In genomic region chr7:26857170-26857533, GRCh38 we compare ENCODE assay signal across 10 cellular contexts. TPM values are rescaled to one million over a fixed set of nuclear protein-coding genes. Genes with fewer than 3 reads are reported as not detected.
DNase-seq lines count a peak whose midpoint lies in the region; ATAC-seq and TF ChIP-seq lines count a peak whose summit lies in the region.
"Had no signal": no experiment of that assay in that cellular context is flagged by ENCODE, and none has a peak within 500 bp of the region (broad histone marks: within the 10 kb centered on the region; RNA-seq: fewer than 3 reads in every experiment).

No MANE protein-coding gene starts in this region.

- no peak for TF ChIP-seq CTCF in heart right ventricle (IDR thresholded peaks at IDR 0.05)
- TF ChIP-seq CTCF in nephron (IDR thresholded peaks at IDR 0.05; ENCODE audit: unreplicated experiment in 3 of 3): no peak
- TF ChIP-seq CTCF in vagina (IDR thresholded peaks at IDR 0.05): no peak

- intact Hi-C loops in right cardiac atrium (cut with DNase I): no loop called here
- intact Hi-C loops in heart right ventricle (cut with DNase I): loop anchor here in 3 of 10 donors (10.0 kb wide), 2 partner anchors 298 to 308 kb away; partner anchors contain the start of genes HOXA9 (in 2 of the 3), HOXA3 (in 1 of the 3) and HOXA7 (in 1 of the 3)
- intact Hi-C loops in vagina (cut with DNase I): no loop called here
- intact Hi-C loops in left cardiac atrium (cut with DNase I): no loop called here

- DNase-seq in right cardiac atrium (no peak), heart right ventricle (no peak), vagina (ENCODE audit: extremely low spot score in 2 of 2) (no peak), left cardiac atrium (no peak)
- DNase-seq: activated CD8-positive, alpha-beta memory T cell treated with anti-CD3 and anti-CD28 coated beads for 24 hours had no signal

- H3K27ac ChIP-seq in right cardiac atrium (ENCODE audit: low read length) (no peak overlapping the region), heart right ventricle (no peak overlapping the region), esophagus (ENCODE audit: low read depth in 2 of 2, low read length in 1 of 2) (peak overlapping the region; percentile 77 to 80), vagina (peak overlapping the region; percentile 44)
- H3K27ac ChIP-seq: KMS-11 had no signal

- no peak for ATAC-seq in right cardiac atrium
- no peak for ATAC-seq in heart right ventricle
- ATAC-seq in HG03025 (IDR thresholded peaks at IDR 0.05; ENCODE audit: low FRiP score, unreplicated experiment): no peak
- ATAC-seq in GM21825 (IDR thresholded peaks at IDR 0.05; ENCODE audit: unreplicated experiment): no peak
- no peak for ATAC-seq in left cardiac atrium

- H3K4me1 ChIP-seq in right cardiac atrium (ENCODE audit: control insufficient read depth, insufficient read depth, low read length) (no peaks in the 10 kb centered on the region), heart right ventricle (peaks cover 0 to 26% (median 0%) of the 10 kb centered on the region in 9 donors), esophagus (ENCODE audit: control insufficient read depth in 2 of 2, insufficient read depth in 2 of 2, low read length in 1 of 2) (no peaks in the 10 kb centered on the region), vagina (no peaks in the 10 kb centered on the region)

- no peaks in the 10 kb centered on the region for H3K36me3 Mint-ChIP-seq in nephron (ENCODE audit: low read depth)

- no peaks in the 10 kb centered on the region for H3K36me3 ChIP-seq in heart right ventricle
- no peaks in the 10 kb centered on the region for H3K36me3 ChIP-seq in esophagus (ENCODE audit: control insufficient read depth in 2 of 2, insufficient read depth in 2 of 2, low read length in 1 of 2)
- no peaks in the 10 kb centered on the region for H3K36me3 ChIP-seq in vagina

- no peak for TF ChIP-seq POLR2A in vagina (IDR thresholded peaks at IDR 0.05)

- H3K4me3 ChIP-seq in right cardiac atrium (ENCODE audit: low read length): peak overlapping the region; percentile 9
- H3K4me3 ChIP-seq in heart right ventricle: peak overlapping the region in 1 of 10 donors; percentile 2
- peak overlapping the region; percentile 30 to 56 for H3K4me3 ChIP-seq in esophagus (ENCODE audit: low read depth in 1 of 2, low read length in 2 of 2)
- H3K4me3 ChIP-seq in vagina: no peak overlapping the region

- no peaks in the 10 kb centered on the region for H3K9me3 ChIP-seq in right cardiac atrium (ENCODE audit: control insufficient read depth, low read length)
- H3K9me3 ChIP-seq in heart right ventricle: no peaks in the 10 kb centered on the region
- H3K9me3 ChIP-seq in esophagus (ENCODE audit: control insufficient read depth in 2 of 2, insufficient read depth in 1 of 2, low read depth in 1 of 2, low read length in 1 of 2): no peaks in the 10 kb centered on the region
- H3K9me3 ChIP-seq in vagina: no peaks in the 10 kb centered on the region

- WGBS in right cardiac atrium: 25% methylated on average over 9 of the region's 9 CpGs
- 19 to 25% methylated on average over 9 of the region's 9 CpGs for WGBS in heart right ventricle, 2 donors
- WGBS in esophagus, 2 donors: 22 to 36% methylated on average over 9 of the region's 9 CpGs

- peak overlapping the region; percentile 82 to 83 (median 83) for H3K4me3 Mint-ChIP-seq in nephron

- H3K27me3 Mint-ChIP-seq in nephron (ENCODE audit: low read depth): peaks cover 59% of the 10 kb centered on the region

- peak overlapping the region; percentile 88 to 95 (median 95) for H3K27ac Mint-ChIP-seq in nephron

- H3K9me3 Mint-ChIP-seq in nephron: no peaks in the 10 kb centered on the region

- H3K4me1 Mint-ChIP-seq in nephron: peaks cover 32% of the 10 kb centered on the region

- H3K27me3 ChIP-seq in right cardiac atrium (ENCODE audit: control insufficient read depth, insufficient read depth): no peaks in the 10 kb centered on the region
- peaks cover 0 to 99% (median 74%) of the 10 kb centered on the region in 7 donors for H3K27me3 ChIP-seq in heart right ventricle
- no peaks in the 10 kb centered on the region for H3K27me3 ChIP-seq in esophagus (ENCODE audit: control insufficient read depth in 1 of 2, insufficient read depth in 2 of 2, low read length in 2 of 2)
- H3K27me3 ChIP-seq in vagina: no peaks in the 10 kb centered on the region

RNA-seq across cellular contexts. Expression of gene SKAP2, which starts 7.2 kb away (rescaled TPM):
- 10 to 100 TPM in 3 of 4 donors, 1 to 10 TPM in 1; 9.2 to 13.9 (median 11.8) TPM for total RNA-seq in right cardiac atrium
- polyA plus RNA-seq in right cardiac atrium: 5.5 TPM
- total RNA-seq in heart right ventricle: 10 to 100 TPM in 1 of 10 donors, 1 to 10 TPM in 9; 2.3 to 12.3 (median 5.6) TPM
- 1 to 10 TPM; 1.9 to 2.2 TPM for polyA plus RNA-seq in heart right ventricle
- polyA plus RNA-seq in esophagus: 1 to 10 TPM; 6.4 to 8.1 TPM
- 12.8 TPM for total RNA-seq in vagina
- 10 to 100 TPM in 1 of 2 donors, 1 to 10 TPM in 1; 9.2 to 21.4 TPM for total RNA-seq in left cardiac atrium

Comparison
In these comparisons a context has a peak if more than half of its experiments do, and no peak if none do; other contexts are left out.
1. H3K27ac ChIP-seq: peak in esophagus (2 of 2) and vagina (single experiment); none in right cardiac atrium (single experiment) and heart right ventricle (0 of 10).
2. H3K4me3 ChIP-seq: peak in right cardiac atrium (single experiment) and esophagus (2 of 2); none in vagina (0 of 2).